Comparison of ENCODE assay signal across 1 cellular context in the genomic region with DNA sequence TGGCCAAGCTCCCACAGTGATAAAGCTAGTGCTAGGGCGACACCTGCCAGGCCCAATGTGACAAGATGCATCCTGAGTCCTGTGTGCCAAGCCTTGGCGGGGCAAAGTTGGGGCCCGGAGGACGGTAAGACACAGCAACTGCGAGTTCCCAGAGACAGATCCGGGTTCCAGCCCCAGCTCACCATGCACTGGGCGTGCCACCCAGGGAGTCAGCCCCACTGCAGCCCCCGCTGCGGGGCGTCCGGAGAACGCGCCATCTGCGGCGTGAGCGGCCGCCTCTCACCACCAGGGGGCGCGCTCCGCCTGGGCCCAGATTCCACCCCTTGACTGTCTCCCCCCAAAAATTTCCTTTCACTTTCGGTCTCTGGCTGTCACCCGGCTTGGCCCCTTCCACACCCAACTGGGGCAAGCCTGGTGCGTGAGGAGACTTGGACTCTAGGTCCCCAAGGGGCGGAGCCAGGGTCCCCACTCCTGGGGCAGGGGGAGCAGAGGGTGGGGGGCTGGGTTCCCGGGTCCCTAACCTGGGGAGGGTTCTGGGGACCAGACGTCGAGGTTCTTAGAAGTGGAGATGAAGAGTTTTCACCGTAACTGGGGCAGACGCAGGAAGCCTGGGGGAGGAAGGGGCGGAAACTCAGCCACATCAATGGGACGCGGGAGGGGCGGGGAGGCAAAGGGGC.
TF ChIP-seq lines count a peak whose summit lies in the region.

Gene FLT3LG (plus strand): TSS at position 348 of the 677 bp plus-strand sequence. CDS start 425 bp downstream, outside the sequence.

TF ChIP-seq in K562, 482 proteins besides CTCF, POLR2A, EP300 and RAD21 (continued from another document and continues in another):
- TF ChIP-seq, protein P1, sequence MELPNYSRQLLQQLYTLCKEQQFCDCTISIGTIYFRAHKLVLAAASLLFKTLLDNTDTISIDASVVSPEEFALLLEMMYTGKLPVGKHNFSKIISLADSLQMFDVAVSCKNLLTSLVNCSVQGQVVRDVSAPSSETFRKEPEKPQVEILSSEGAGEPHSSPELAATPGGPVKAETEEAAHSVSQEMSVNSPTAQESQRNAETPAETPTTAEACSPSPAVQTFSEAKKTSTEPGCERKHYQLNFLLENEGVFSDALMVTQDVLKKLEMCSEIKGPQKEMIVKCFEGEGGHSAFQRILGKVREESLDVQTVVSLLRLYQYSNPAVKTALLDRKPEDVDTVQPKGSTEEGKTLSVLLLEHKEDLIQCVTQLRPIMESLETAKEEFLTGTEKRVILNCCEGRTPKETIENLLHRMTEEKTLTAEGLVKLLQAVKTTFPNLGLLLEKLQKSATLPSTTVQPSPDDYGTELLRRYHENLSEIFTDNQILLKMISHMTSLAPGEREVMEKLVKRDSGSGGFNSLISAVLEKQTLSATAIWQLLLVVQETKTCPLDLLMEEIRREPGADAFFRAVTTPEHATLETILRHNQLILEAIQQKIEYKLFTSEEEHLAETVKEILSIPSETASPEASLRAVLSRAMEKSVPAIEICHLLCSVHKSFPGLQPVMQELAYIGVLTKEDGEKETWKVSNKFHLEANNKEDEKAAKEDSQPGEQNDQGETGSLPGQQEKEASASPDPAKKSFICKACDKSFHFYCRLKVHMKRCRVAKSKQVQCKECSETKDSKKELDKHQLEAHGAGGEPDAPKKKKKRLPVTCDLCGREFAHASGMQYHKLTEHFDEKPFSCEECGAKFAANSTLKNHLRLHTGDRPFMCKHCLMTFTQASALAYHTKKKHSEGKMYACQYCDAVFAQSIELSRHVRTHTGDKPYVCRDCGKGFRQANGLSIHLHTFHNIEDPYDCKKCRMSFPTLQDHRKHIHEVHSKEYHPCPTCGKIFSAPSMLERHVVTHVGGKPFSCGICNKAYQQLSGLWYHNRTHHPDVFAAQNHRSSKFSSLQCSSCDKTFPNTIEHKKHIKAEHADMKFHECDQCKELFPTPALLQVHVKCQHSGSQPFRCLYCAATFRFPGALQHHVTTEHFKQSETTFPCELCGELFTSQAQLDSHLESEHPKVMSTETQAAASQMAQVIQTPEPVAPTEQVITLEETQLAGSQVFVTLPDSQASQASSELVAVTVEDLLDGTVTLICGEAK (IDR thresholded peaks at IDR 0.05) = peak; percentile 42; the same call in 1 of the 2 replicates
- TF ChIP-seq, protein P1 (CRISPR knock-in tag; IDR thresholded peaks at IDR 0.05) = no peak
- TF ChIP-seq SUPT5H (IDR thresholded peaks at IDR 0.05) = no peak
- peak; percentile 59 for TF ChIP-seq L3MBTL2 (IDR thresholded peaks at IDR 0.05)
- TF ChIP-seq KAT2B (IDR thresholded peaks at IDR 0.05; ENCODE audit: low read depth, low read length) = peak; percentile 75
- TF ChIP-seq, protein P2, sequence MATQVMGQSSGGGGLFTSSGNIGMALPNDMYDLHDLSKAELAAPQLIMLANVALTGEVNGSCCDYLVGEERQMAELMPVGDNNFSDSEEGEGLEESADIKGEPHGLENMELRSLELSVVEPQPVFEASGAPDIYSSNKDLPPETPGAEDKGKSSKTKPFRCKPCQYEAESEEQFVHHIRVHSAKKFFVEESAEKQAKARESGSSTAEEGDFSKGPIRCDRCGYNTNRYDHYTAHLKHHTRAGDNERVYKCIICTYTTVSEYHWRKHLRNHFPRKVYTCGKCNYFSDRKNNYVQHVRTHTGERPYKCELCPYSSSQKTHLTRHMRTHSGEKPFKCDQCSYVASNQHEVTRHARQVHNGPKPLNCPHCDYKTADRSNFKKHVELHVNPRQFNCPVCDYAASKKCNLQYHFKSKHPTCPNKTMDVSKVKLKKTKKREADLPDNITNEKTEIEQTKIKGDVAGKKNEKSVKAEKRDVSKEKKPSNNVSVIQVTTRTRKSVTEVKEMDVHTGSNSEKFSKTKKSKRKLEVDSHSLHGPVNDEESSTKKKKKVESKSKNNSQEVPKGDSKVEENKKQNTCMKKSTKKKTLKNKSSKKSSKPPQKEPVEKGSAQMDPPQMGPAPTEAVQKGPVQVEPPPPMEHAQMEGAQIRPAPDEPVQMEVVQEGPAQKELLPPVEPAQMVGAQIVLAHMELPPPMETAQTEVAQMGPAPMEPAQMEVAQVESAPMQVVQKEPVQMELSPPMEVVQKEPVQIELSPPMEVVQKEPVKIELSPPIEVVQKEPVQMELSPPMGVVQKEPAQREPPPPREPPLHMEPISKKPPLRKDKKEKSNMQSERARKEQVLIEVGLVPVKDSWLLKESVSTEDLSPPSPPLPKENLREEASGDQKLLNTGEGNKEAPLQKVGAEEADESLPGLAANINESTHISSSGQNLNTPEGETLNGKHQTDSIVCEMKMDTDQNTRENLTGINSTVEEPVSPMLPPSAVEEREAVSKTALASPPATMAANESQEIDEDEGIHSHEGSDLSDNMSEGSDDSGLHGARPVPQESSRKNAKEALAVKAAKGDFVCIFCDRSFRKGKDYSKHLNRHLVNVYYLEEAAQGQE (CRISPR knock-in tag; IDR thresholded peaks at IDR 0.05; ENCODE audit: low read depth) = 0 out of 2 replicates have a peak, but pooled peaks have one; percentile 46
- TF ChIP-seq ZNF232 (CRISPR knock-in tag; IDR thresholded peaks at IDR 0.05) = 0 out of 2 replicates have a peak, but pooled peaks have one; percentile 34
- peak; percentile 65; the same call in 1 of the 2 replicates for TF ChIP-seq EP400 (IDR thresholded peaks at IDR 0.05)
- no peak for TF ChIP-seq TCF7 (IDR thresholded peaks at IDR 0.05; ENCODE audit: borderline replicate concordance)
- no peak for TF ChIP-seq ELF1 (tag; IDR thresholded peaks at IDR 0.05)
- no peak for TF ChIP-seq RUNX1 (IDR thresholded peaks at IDR 0.05; ENCODE audit: low read depth)
- 0 out of 2 replicates have a peak, but pooled peaks have one; percentile 33 for TF ChIP-seq MYNN (IDR thresholded peaks at IDR 0.05)
- no peak for TF ChIP-seq MYNN (CRISPR knock-in tag; IDR thresholded peaks at IDR 0.05)
- peak; percentile 46; the same call in 1 of the 2 replicates for TF ChIP-seq SMAD4 (CRISPR knock-in tag; conservative IDR thresholded peaks at IDR 0.05)
- TF ChIP-seq, protein P3, sequence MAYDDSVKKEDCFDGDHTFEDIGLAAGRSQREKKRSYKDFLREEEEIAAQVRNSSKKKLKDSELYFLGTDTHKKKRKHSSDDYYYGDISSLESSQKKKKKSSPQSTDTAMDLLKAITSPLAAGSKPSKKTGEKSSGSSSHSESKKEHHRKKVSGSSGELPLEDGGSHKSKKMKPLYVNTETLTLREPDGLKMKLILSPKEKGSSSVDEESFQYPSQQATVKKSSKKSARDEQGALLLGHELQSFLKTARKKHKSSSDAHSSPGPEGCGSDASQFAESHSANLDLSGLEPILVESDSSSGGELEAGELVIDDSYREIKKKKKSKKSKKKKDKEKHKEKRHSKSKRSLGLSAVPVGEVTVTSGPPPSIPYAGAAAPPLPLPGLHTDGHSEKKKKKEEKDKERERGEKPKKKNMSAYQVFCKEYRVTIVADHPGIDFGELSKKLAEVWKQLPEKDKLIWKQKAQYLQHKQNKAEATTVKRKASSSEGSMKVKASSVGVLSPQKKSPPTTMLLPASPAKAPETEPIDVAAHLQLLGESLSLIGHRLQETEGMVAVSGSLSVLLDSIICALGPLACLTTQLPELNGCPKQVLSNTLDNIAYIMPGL (CRISPR knock-in tag; IDR thresholded peaks at IDR 0.05) = peak; percentile 35; the same call in 1 of the 2 replicates
- TF ChIP-seq HSF4 (CRISPR knock-in tag; IDR thresholded peaks at IDR 0.05; ENCODE audit: borderline replicate concordance) = no peak
- TF ChIP-seq BRD4 (IDR thresholded peaks at IDR 0.05) = no peak
- 0 out of 2 replicates have a peak, but pooled peaks have one; percentile 45 for TF ChIP-seq HLTF (IDR thresholded peaks at IDR 0.05)
- TF ChIP-seq RBM14 (IDR thresholded peaks at IDR 0.05; ENCODE audit: borderline replicate concordance, insufficient read depth, low read depth, low read length) = no peak
- no peak for TF ChIP-seq SIX5 (IDR thresholded peaks at IDR 0.05; ENCODE audit: borderline replicate concordance in 1 of 2, insufficient read depth in 1 of 2, low read depth in 1 of 2, low read length in 2 of 2)
- TF ChIP-seq SMC3 (conservative IDR thresholded peaks at IDR 0.05; ENCODE audit: insufficient read depth, low read depth, low read length) = peak; percentile 69
- no peak for TF ChIP-seq ZNF561 (CRISPR knock-in tag; conservative IDR thresholded peaks at IDR 0.05)
- no peak for TF ChIP-seq ZNF143 (CRISPR knock-in tag; IDR thresholded peaks at IDR 0.05)
- TF ChIP-seq NR2C2 (CRISPR knock-in tag; IDR thresholded peaks at IDR 0.05) = 0 out of 2 replicates have a peak, but pooled peaks have one; percentile 21
- TF ChIP-seq NR2C2 (tag; IDR thresholded peaks at IDR 0.05) = no peak
- no peak for TF ChIP-seq PYGO2 (tag; IDR thresholded peaks at IDR 0.05)
- no peak for TF ChIP-seq ZNF134 (CRISPR knock-in tag; conservative IDR thresholded peaks at IDR 0.05)
- TF ChIP-seq, protein P4, sequence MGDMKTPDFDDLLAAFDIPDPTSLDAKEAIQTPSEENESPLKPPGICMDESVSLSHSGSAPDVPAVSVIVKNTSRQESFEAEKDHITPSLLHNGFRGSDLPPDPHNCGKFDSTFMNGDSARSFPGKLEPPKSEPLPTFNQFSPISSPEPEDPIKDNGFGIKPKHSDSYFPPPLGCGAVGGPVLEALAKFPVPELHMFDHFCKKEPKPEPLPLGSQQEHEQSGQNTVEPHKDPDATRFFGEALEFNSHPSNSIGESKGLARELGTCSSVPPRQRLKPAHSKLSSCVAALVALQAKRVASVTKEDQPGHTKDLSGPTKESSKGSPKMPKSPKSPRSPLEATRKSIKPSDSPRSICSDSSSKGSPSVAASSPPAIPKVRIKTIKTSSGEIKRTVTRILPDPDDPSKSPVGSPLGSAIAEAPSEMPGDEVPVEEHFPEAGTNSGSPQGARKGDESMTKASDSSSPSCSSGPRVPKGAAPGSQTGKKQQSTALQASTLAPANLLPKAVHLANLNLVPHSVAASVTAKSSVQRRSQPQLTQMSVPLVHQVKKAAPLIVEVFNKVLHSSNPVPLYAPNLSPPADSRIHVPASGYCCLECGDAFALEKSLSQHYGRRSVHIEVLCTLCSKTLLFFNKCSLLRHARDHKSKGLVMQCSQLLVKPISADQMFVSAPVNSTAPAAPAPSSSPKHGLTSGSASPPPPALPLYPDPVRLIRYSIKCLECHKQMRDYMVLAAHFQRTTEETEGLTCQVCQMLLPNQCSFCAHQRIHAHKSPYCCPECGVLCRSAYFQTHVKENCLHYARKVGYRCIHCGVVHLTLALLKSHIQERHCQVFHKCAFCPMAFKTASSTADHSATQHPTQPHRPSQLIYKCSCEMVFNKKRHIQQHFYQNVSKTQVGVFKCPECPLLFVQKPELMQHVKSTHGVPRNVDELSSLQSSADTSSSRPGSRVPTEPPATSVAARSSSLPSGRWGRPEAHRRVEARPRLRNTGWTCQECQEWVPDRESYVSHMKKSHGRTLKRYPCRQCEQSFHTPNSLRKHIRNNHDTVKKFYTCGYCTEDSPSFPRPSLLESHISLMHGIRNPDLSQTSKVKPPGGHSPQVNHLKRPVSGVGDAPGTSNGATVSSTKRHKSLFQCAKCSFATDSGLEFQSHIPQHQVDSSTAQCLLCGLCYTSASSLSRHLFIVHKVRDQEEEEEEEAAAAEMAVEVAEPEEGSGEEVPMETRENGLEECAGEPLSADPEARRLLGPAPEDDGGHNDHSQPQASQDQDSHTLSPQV (IDR thresholded peaks at IDR 0.05) = 0 out of 2 replicates have a peak, but pooled peaks have one; percentile 53
